9 cellular contexts compared by ENCODE assay signal in genomic region chr20:41174373-41174772, GRCh38. TPM values are rescaled to one million over a fixed set of nuclear protein-coding genes. Genes with fewer than 3 reads are reported as not detected.
DNase-seq lines count a peak whose midpoint lies in the region; TF ChIP-seq lines count a peak whose summit lies in the region.
"Had no signal": no experiment of that assay in that cellular context is flagged by ENCODE, and none has a peak within 500 bp of the region (broad histone marks: within the 10 kb centered on the region; RNA-seq: fewer than 3 reads in every experiment).

No MANE protein-coding gene starts in this region.

- no peak for TF ChIP-seq EP300 in ovary (IDR thresholded peaks at IDR 0.05)

- H3K79me2 ChIP-seq in smooth muscle cell (ENCODE audit: low read depth), result no peaks in the 10 kb centered on the region

- TF ChIP-seq POLR2A in ovary (IDR thresholded peaks at IDR 0.05), result no peak

- TF ChIP-seq CTCF in ovary (IDR thresholded peaks at IDR 0.05), result no peak
- TF ChIP-seq CTCF in smooth muscle cell (IDR thresholded peaks at IDR 0.05; ENCODE audit: borderline replicate concordance, insufficient read depth, poor library complexity, severe bottlenecking), result no peak

- DNase-seq in Ammon's horn (ENCODE audit: low spot score) (peak; percentile 2), H7 (peak; percentile 6), ovary (peak in 3 of 5 donors; percentile 16 to 42 (median 31)), COLO668 (lab: John Stamatoyannopoulos, UW; ENCODE audit: unreplicated experiment) (no peak), smooth muscle cell (lab: John Stamatoyannopoulos, UW; ENCODE audit: unreplicated experiment) (no peak), NCI-H748 treated with DMSO at 0.1 percent for 48 hours (lab: John Stamatoyannopoulos, UW) (no peak), NCI-H128 (lab: John Stamatoyannopoulos, UW; ENCODE audit: unreplicated experiment) (no peak)
- DNase-seq: NCI-H1105 had no signal

- no peaks in the 10 kb centered on the region for H3K9me3 ChIP-seq in ovary
- H3K9me3 ChIP-seq in smooth muscle cell (replicated peaks; ENCODE audit: low read depth), result no peaks in the 10 kb centered on the region

- intact Hi-C loops in ovary (cut with DNase I), result loop anchor here in 3 of 4 donors (5.0 kb wide), 1 partner anchor 58 kb away; no protein-coding TSS in a partner anchor

- no peak overlapping the region for H3K4me2 ChIP-seq in smooth muscle cell

- H3F3A ChIP-seq in smooth muscle cell (ENCODE audit: low read depth), result peaks cover 10% of the 10 kb centered on the region

- H3K27me3 ChIP-seq in H7 (ENCODE audit: control insufficient read depth, insufficient read depth, low read length), result no peaks in the 10 kb centered on the region
- no peaks in the 10 kb centered on the region for H3K27me3 ChIP-seq in ovary
- no peaks in the 10 kb centered on the region for H3K27me3 ChIP-seq in smooth muscle cell (ENCODE audit: low read depth)

- H3K4me3 ChIP-seq in H7 (ENCODE audit: insufficient read depth, low read depth, low read length) (no peak overlapping the region), ovary (no peak overlapping the region), smooth muscle cell (no peak overlapping the region)

- H3K27ac ChIP-seq in cingulate gyrus (ENCODE audit: low read depth, low read length) (peak overlapping the region; percentile 93), ovary (peak overlapping the region; percentile 39 to 80), smooth muscle cell (ENCODE audit: low read depth) (no peak overlapping the region)

- H4K20me1 ChIP-seq in smooth muscle cell (ENCODE audit: low read depth), result peaks cover 22% of the 10 kb centered on the region

- H3K4me1 ChIP-seq in ovary (ENCODE audit: insufficient read depth) (peaks cover 5% of the 10 kb centered on the region), smooth muscle cell (ENCODE audit: low read depth) (peaks cover 26% of the 10 kb centered on the region)

- no peak overlapping the region for H2AFZ ChIP-seq in smooth muscle cell (ENCODE audit: low read depth)

- WGBS in ovary, 3 donors, result 82 to 86% (median 85%) methylated on average over 10 of the region's 10 CpGs
- WGBS in smooth muscle cell (ENCODE audit: low lambda C conversion rate), result over 99% methylated on average over 10 of the region's 10 CpGs

- no peak overlapping the region for H3K9ac ChIP-seq in smooth muscle cell (ENCODE audit: low read depth)

- H3K36me3 ChIP-seq in H7 (replicated peaks; ENCODE audit: control insufficient read depth, insufficient read depth, low read length), result peaks cover 57% of the 10 kb centered on the region
- no peaks in the 10 kb centered on the region for H3K36me3 ChIP-seq in ovary
- H3K36me3 ChIP-seq in smooth muscle cell (ENCODE audit: low read depth), result no peaks in the 10 kb centered on the region

RNA-seq across cellular contexts. Expression of gene PLCG1, which starts 37.0 kb away (rescaled TPM):
- total RNA-seq in H7 (2014; rRNA removed; shearing (Covaris generic)), result 132 and 194 TPM in 2 replicates
- total RNA-seq in ovary, result 100 to 1,000 TPM in 5 of 7 donors, 10 to 100 TPM in 2; 63.0 to 158 (median 104) TPM
- 10 to 100 TPM; 56.1 to 77.2 TPM for polyA plus RNA-seq in ovary
- total RNA-seq in smooth muscle cell, result 45.2 and 77.1 TPM in 2 replicates
- 36.9 and 38.5 TPM in 2 replicates for polyA plus RNA-seq in smooth muscle cell

Comparison
In these comparisons a context has a peak if more than half of its experiments do, and no peak if none do; other contexts are left out.
1. DNase-seq: peak in Ammon's horn (single experiment), H7 (single experiment) and ovary (3 of 5); none in COLO668 (single experiment), smooth muscle cell (single experiment), NCI-H748 treated with DMSO at 0.1 percent for 48 hours (single experiment) and NCI-H128 (single experiment).